ENCODE assay signal across 8 cellular contexts in genomic region chr17:14971054-14971453, GRCh38.
"Had no signal": no experiment of that assay in that cellular context is flagged by ENCODE, and none has a peak within 500 bp of the region (broad histone marks: within the 10 kb centered on the region; RNA-seq: fewer than 3 reads in every experiment).

No MANE protein-coding gene starts in this region.

- ATAC-seq: GM12878 had no signal

- DNase-seq: GDM1, GF-D8 had no signal

- H3K4me3 ChIP-seq: GM12878 had no signal

- FAIRE-seq: G401.6, GM12878, GM12891, GM12892, GM18507, GM19239 had no signal
